31 cellular contexts compared by ENCODE assay signal in the genomic region with DNA sequence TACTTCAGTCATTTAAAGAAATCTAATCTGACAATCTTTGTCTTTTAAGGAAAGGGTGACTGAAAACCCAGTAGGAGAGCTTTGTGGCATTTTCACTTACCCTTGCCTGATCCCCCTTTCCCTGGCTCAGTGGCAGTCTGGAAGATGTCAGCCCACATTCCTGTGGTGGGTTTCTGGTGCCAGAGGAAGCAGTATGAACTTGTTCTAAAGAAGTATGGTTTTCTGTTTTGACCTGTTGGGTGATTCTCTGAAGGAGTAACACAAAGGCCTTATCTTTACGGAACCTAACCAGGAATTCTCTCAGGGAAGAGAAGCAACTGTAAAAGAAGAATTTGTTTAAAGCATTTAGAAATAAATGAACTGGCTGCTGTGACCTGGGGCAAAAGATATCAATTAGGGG. TPM values are rescaled to one million over a fixed set of nuclear protein-coding genes. Genes with fewer than 3 reads are reported as not detected.
"Had no signal": no experiment of that assay in that cellular context is flagged by ENCODE, and none has a peak within 500 bp of the region (broad histone marks: within the 10 kb centered on the region; RNA-seq: fewer than 3 reads in every experiment).

No MANE protein-coding gene starts in this region.

- H3K4me3 ChIP-seq: adrenal gland, cardiac muscle cell, K562, SJSA1 had no signal

- FAIRE-seq: K562 had no signal

- H3K4me1 Mint-ChIP-seq: activated CD4-positive, alpha-beta T cell treated with anti-CD3 and anti-CD28 coated beads for 36 hours; activated CD4-positive, alpha-beta T cell treated with anti-CD3 and anti-CD28 coated beads, Interleukin-2, amount 10 ng/mL, durations not matched to agents 7 days and 5 days; central memory CD8-positive, alpha-beta T cell; WTC11 had no signal

- ATAC-seq: activated CD4-positive, alpha-beta T cell treated with anti-CD3 and anti-CD28 coated beads for 36 hours; activated CD4-positive, CD25-positive, alpha-beta regulatory T cell treated with anti-CD3 and anti-CD28 coated beads, Interleukin-2, amount 50 U/mL, for 24 hours; activated CD8-positive, alpha-beta T cell treated with anti-CD3 and anti-CD28 coated beads, Interleukin-2, amount 10 ng/mL, durations not matched to agents 7 days and 5 days; activated naive CD4-positive, alpha-beta T cell treated with anti-CD3 and anti-CD28 coated beads, Interleukin-2, amount 50 U/mL, for 72 hours; K562; Panc1; WTC11 had no signal

- H3K27ac ChIP-seq: adrenal gland, brain microvascular endothelial cell, cardiac muscle cell, SJSA1 had no signal

- H3K9ac ChIP-seq: SK-N-SH had no signal

- H3K27me3 ChIP-seq: brain microvascular endothelial cell, cardiac muscle cell, SJSA1 had no signal

- H3K9me3 ChIP-seq: adrenal gland, SJSA1, SK-N-SH had no signal

- DNase-seq: activated CD4-positive, alpha-beta T cell treated with anti-CD3 and anti-CD28 coated beads for 36 hours; activated CD4-positive, alpha-beta T cell treated with anti-CD3 and anti-CD28 coated beads, Interleukin-2, amount 10 ng/mL, durations not matched to agents 7 days and 5 days; activated CD4-positive, alpha-beta T cell treated with anti-CD3 and anti-CD28 coated beads, Interleukin-2, amount 50 U/mL, for 48 hours; activated CD8-positive, alpha-beta T cell treated with anti-CD3 and anti-CD28 coated beads, Interleukin-2, amount 10 ng/mL, durations not matched to agents 7 days and 5 days; activated gamma-delta T cell; activated naive CD4-positive, alpha-beta T cell treated with anti-CD3 and anti-CD28 coated beads for 36 hours; activated T-cell treated with anti-CD3 and anti-CD28 coated beads, Interleukin-2, amount 50 U/mL, for 24 hours; adrenal gland; brain microvascular endothelial cell; NCI-H1105; NCI-H1417 treated with DMSO at 0.1 percent for 48 hours; NCI-H187 treated with DMSO at 0.1 percent for 48 hours; NCI-H2081 treated with DMSO at 0.1 percent for 48 hours; NCI-H226; NCI-H446 treated with DMSO at 0.1 percent for 48 hours; NCI-H524 treated with DMSO at 0.1 percent for 48 hours; SHP77 treated with DMSO at 0.1 percent for 48 hours; SK-N-SH had no signal

- H3K27ac Mint-ChIP-seq: activated CD4-positive, alpha-beta T cell treated with anti-CD3 and anti-CD28 coated beads for 36 hours; activated CD4-positive, alpha-beta T cell treated with anti-CD3 and anti-CD28 coated beads, Interleukin-2, amount 10 ng/mL, durations not matched to agents 7 days and 5 days; activated CD8-positive, alpha-beta T cell treated with anti-CD3 and anti-CD28 coated beads, Interleukin-2, amount 10 ng/mL, durations not matched to agents 7 days and 5 days; activated naive CD4-positive, alpha-beta T cell treated with anti-CD3 and anti-CD28 coated beads for 36 hours; activated naive CD4-positive, alpha-beta T cell treated with anti-CD3 and anti-CD28 coated beads, Interleukin-2, amount 50 U/mL, for 72 hours; activated T-cell treated with anti-CD3 and anti-CD28 coated beads, Interleukin-2, amount 50 U/mL, for 24 hours; activated T-helper 2 cell treated with anti-CD3 and anti-CD28 coated beads, Interferon-gamma antibody, Interleukin-2, Interleukin-4, amounts not matched to agents 10 μg/mL and 5 μg/mL and 100 μg/mL, durations not matched to agents 14 hours and 24 hours and 36 hours; T-helper 1 cell treated with Interleukin-12 subunit alpha and Interleukin-12 subunit beta and Interleukin-4 antibody, amounts not matched to agents 30 μg/mL and 1 μg/mL, for 36 hours; T-helper 2 cell treated with Interferon-gamma antibody and Interleukin-4, amounts not matched to agents 5 μg/mL and 100 μg/mL, for 36 hours; WTC11 had no signal

- H3K4me3 Mint-ChIP-seq: activated CD4-positive, alpha-beta T cell treated with anti-CD3 and anti-CD28 coated beads for 36 hours; activated CD4-positive, alpha-beta T cell treated with anti-CD3 and anti-CD28 coated beads, Interleukin-2, amount 10 ng/mL, durations not matched to agents 7 days and 5 days; activated CD8-positive, alpha-beta T cell treated with anti-CD3 and anti-CD28 coated beads, Interleukin-2, amount 10 ng/mL, durations not matched to agents 7 days and 5 days; activated naive CD4-positive, alpha-beta T cell treated with anti-CD3 and anti-CD28 coated beads for 36 hours; activated T-cell treated with anti-CD3 and anti-CD28 coated beads, Interleukin-2, amount 50 U/mL, for 24 hours; central memory CD8-positive, alpha-beta T cell; T-helper 1 cell treated with Interleukin-12 subunit alpha and Interleukin-12 subunit beta and Interleukin-4 antibody, amounts not matched to agents 30 μg/mL and 1 μg/mL, for 36 hours; T-helper 2 cell treated with Interferon-gamma antibody and Interleukin-4, amounts not matched to agents 5 μg/mL and 100 μg/mL, for 36 hours; WTC11 had no signal

- H3K4me1 ChIP-seq: adrenal gland, SJSA1 had no signal

- H3K36me3 Mint-ChIP-seq: activated naive CD4-positive, alpha-beta T cell treated with anti-CD3 and anti-CD28 coated beads, Interleukin-2, amount 50 U/mL, for 72 hours had no signal

- H3K36me3 ChIP-seq: adrenal gland, brain microvascular endothelial cell, cardiac muscle cell, SJSA1 had no signal

- H3K9me2 ChIP-seq: SK-N-SH had no signal

- H3K4me2 ChIP-seq: SK-N-SH had no signal

- H3K9me3 Mint-ChIP-seq: activated CD4-positive, alpha-beta T cell treated with anti-CD3 and anti-CD28 coated beads, Interleukin-2, amount 10 ng/mL, durations not matched to agents 7 days and 5 days; activated naive CD4-positive, alpha-beta T cell treated with anti-CD3 and anti-CD28 coated beads, Interleukin-2, amount 50 U/mL, for 72 hours; activated T-helper 2 cell treated with anti-CD3 and anti-CD28 coated beads, Interferon-gamma antibody, Interleukin-2, Interleukin-4, amounts not matched to agents 10 μg/mL and 5 μg/mL and 100 μg/mL, durations not matched to agents 14 hours and 24 hours and 36 hours; central memory CD8-positive, alpha-beta T cell; T-helper 1 cell treated with Interleukin-12 subunit alpha and Interleukin-12 subunit beta and Interleukin-4 antibody, amounts not matched to agents 30 μg/mL and 1 μg/mL, for 36 hours; T-helper 2 cell treated with Interferon-gamma antibody and Interleukin-4, amounts not matched to agents 5 μg/mL and 100 μg/mL, for 36 hours had no signal

RNA-seq across cellular contexts. Expression of a gene that starts 41.9 kb away (rescaled TPM):
- total RNA-seq: activated CD4-positive, alpha-beta T cell treated with anti-CD3 and anti-CD28 coated beads for 36 hours; activated CD4-positive, alpha-beta T cell treated with anti-CD3 and anti-CD28 coated beads, Interleukin-2, amount 10 ng/mL, durations not matched to agents 7 days and 5 days; activated CD8-positive, alpha-beta T cell treated with anti-CD3 and anti-CD28 coated beads, Interleukin-2, amount 10 ng/mL, durations not matched to agents 7 days and 5 days; activated naive CD4-positive, alpha-beta T cell treated with anti-CD3 and anti-CD28 coated beads for 36 hours; activated naive CD4-positive, alpha-beta T cell treated with anti-CD3 and anti-CD28 coated beads, Interleukin-2, amount 50 U/mL, for 72 hours; activated T-helper 2 cell treated with anti-CD3 and anti-CD28 coated beads, Interferon-gamma antibody, Interleukin-2, Interleukin-4, amounts not matched to agents 10 μg/mL and 5 μg/mL and 100 μg/mL, durations not matched to agents 14 hours and 24 hours and 36 hours; adrenal gland; cardiac muscle cell; K562; M059J; RPMI7951; SJSA1; WTC11 had no signal
- polyA plus RNA-seq: adrenal gland, cardiac muscle cell, K562, SK-N-SH had no signal
